ENCODE assay signal across 18 cellular contexts in genomic region chr6:164415832-164416563, GRCh38.
DNase-seq lines count a peak whose midpoint lies in the region; ATAC-seq and TF ChIP-seq lines count a peak whose summit lies in the region.
"Had no signal": no experiment of that assay in that cellular context is flagged by ENCODE, and none has a peak within 500 bp of the region (broad histone marks: within the 10 kb centered on the region; RNA-seq: fewer than 3 reads in every experiment).

No MANE protein-coding gene starts in this region.

- H3K36me3 ChIP-seq in lower lobe of right lung = no peaks in the 10 kb centered on the region
- no peaks in the 10 kb centered on the region for H3K36me3 ChIP-seq in smooth muscle cell (ENCODE audit: low read depth)
- H3K36me3 ChIP-seq: SJSA1 had no signal

- in situ Hi-C loops in SK-MEL-5 (cut with HindIII; ENCODE audit: low pct_unique_long_range_greater_than_20kb, low sequenced_read_pairs) (no loop called here), ACHN (cut with HindIII; ENCODE audit: low pct_ligation_motif_present, low pct_unique_long_range_greater_than_20kb, low sequenced_read_pairs) (no loop called here)

- DNase-seq in SK-MEL-5 (ENCODE audit: low read depth, low spot score) (peak; percentile 85), dermis blood vessel endothelial cell (peak; percentile 64), lower lobe of right lung (no peak), smooth muscle cell (lab: John Stamatoyannopoulos, UW; ENCODE audit: unreplicated experiment) (no peak), ACHN (no peak), RWPE1 (ENCODE audit: low spot score) (no peak), H4 (ENCODE audit: low spot score) (no peak)
- DNase-seq: activated gamma-delta T cell, GDM1, hippocampal formation, kidney, NCI-H2029 treated with DMSO at 0.1 percent for 48 hours, NCI-H510A treated with DMSO at 0.1 percent for 48 hours, T1000, trophoblast cell had no signal

- H3K4me2 ChIP-seq in smooth muscle cell = peak overlapping the region; percentile 44

- WGBS in smooth muscle cell (ENCODE audit: low lambda C conversion rate) = 65% methylated on average over 7 of the region's 7 CpGs

- H3K4me3 ChIP-seq in lower lobe of right lung (no peak overlapping the region), smooth muscle cell (no peak overlapping the region)
- H3K4me3 ChIP-seq: SJSA1 had no signal

- H3K4me1 ChIP-seq in lower lobe of right lung (no peaks in the 10 kb centered on the region), smooth muscle cell (ENCODE audit: low read depth) (peaks cover 10% of the 10 kb centered on the region)
- H3K4me1 ChIP-seq: SJSA1 had no signal

- H3K27me3 ChIP-seq in lower lobe of right lung (ENCODE audit: low read depth) = no peaks in the 10 kb centered on the region
- no peaks in the 10 kb centered on the region for H3K27me3 ChIP-seq in smooth muscle cell (ENCODE audit: low read depth)
- H3K27me3 ChIP-seq: SJSA1 had no signal

- no peak for ATAC-seq in lower lobe of right lung
- ATAC-seq in GM18858 (IDR thresholded peaks at IDR 0.05; ENCODE audit: unreplicated experiment) = no peak
- ATAC-seq: stimulated activated effector memory CD8-positive, alpha-beta T cell treated with anti-CD3 and anti-CD28 coated beads, Interleukin-12 subunit alpha, Interleukin-12 subunit beta, amount 100 ng/mL, for 72 hours had no signal

- intact Hi-C loops in lower lobe of right lung (cut with DNase I) = no loop called here

- no peaks in the 10 kb centered on the region for H4K20me1 ChIP-seq in smooth muscle cell (ENCODE audit: low read depth)

- TF ChIP-seq CTCF in lower lobe of right lung (IDR thresholded peaks at IDR 0.05) = no peak
- no peak for TF ChIP-seq CTCF in smooth muscle cell (IDR thresholded peaks at IDR 0.05; ENCODE audit: borderline replicate concordance, insufficient read depth, poor library complexity, severe bottlenecking)
- TF ChIP-seq CTCF in RWPE1 (conservative IDR thresholded peaks at IDR 0.05; ENCODE audit: low read depth) = no peak

- POLR2A ChIA-PET in RWPE1 (lab: Yijun Ruan, JAX; ENCODE audit: low non-redundant PET) = no interaction called here

- H3K9me3 ChIP-seq in lower lobe of right lung = no peaks in the 10 kb centered on the region
- H3K9me3 ChIP-seq in smooth muscle cell (replicated peaks; ENCODE audit: low read depth) = no peaks in the 10 kb centered on the region
- H3K9me3 ChIP-seq: SJSA1 had no signal

- H2AFZ ChIP-seq in smooth muscle cell (ENCODE audit: low read depth) = peak overlapping the region; percentile 65

- H3K9ac ChIP-seq in smooth muscle cell (ENCODE audit: low read depth) = no peak overlapping the region

- CTCF ChIA-PET in RWPE1 (lab: Yijun Ruan, JAX) = no interaction called here

- H3K27ac ChIP-seq in lower lobe of right lung = peak overlapping the region; percentile 59
- peak overlapping the region; percentile 23 for H3K27ac ChIP-seq in smooth muscle cell (ENCODE audit: low read depth)
- H3K27ac ChIP-seq in RWPE1 = no peak overlapping the region
- H3K27ac ChIP-seq: SJSA1 had no signal

- H3K79me2 ChIP-seq in smooth muscle cell (ENCODE audit: low read depth) = no peaks in the 10 kb centered on the region

- no peaks in the 10 kb centered on the region for H3F3A ChIP-seq in smooth muscle cell (ENCODE audit: low read depth)

Comparison
In these comparisons a context has a peak if more than half of its experiments do, and no peak if none do; other contexts are left out.
1. DNase-seq: peak in SK-MEL-5 (single experiment) and dermis blood vessel endothelial cell (single experiment); none in lower lobe of right lung (single experiment), smooth muscle cell (single experiment), ACHN (single experiment), RWPE1 (single experiment) and H4 (single experiment).